ENCODE assay signal across 18 cellular contexts in genomic region chr9:75993434-75993833, GRCh38.
A peak's percentile ranks its signal among the peaks of the same experiment; 100 is the strongest.
DNase-seq lines count a peak whose midpoint lies in the region; ATAC-seq and TF ChIP-seq lines count a peak whose summit lies in the region.
"Had no signal": no experiment of that assay in that cellular context is flagged by ENCODE, and none has a peak within 500 bp of the region (broad histone marks: within the 10 kb centered on the region; RNA-seq: fewer than 3 reads in every experiment).

No MANE protein-coding gene starts in this region.

- H3K27ac ChIP-seq in RWPE2 (ENCODE audit: poor library complexity, severe bottlenecking) = peak overlapping the region; percentile 46
- H3K27ac ChIP-seq: heart left ventricle, HL-60, left ventricle myocardium inferior, SJCRH30 had no signal

- H3K4me1 Mint-ChIP-seq in T-cell = peaks cover 22 to 42% (median 36%) of the 10 kb centered on the region in 3 donors
- H3K4me1 Mint-ChIP-seq: stimulated activated memory B cell treated with anti-CD40 and anti-IgM and Interleukin-4, amounts not matched to agents 10 μg/mL and 1 μg/mL and 100 μg/mL, for 72 hours had no signal

- H3K36me3 Mint-ChIP-seq in T-cell = peaks cover 32% of the 10 kb centered on the region
- H3K36me3 Mint-ChIP-seq: stimulated activated memory B cell treated with anti-CD40 and anti-IgM and Interleukin-4, amounts not matched to agents 10 μg/mL and 1 μg/mL and 100 μg/mL, for 72 hours had no signal

- H3K27me3 Mint-ChIP-seq in T-cell = no peaks in the 10 kb centered on the region
- H3K27me3 Mint-ChIP-seq: stimulated activated memory B cell treated with anti-CD40 and anti-IgM and Interleukin-4, amounts not matched to agents 10 μg/mL and 1 μg/mL and 100 μg/mL, for 72 hours had no signal

- H3K9me3 Mint-ChIP-seq in T-cell = no peaks in the 10 kb centered on the region
- H3K9me3 Mint-ChIP-seq: nephron had no signal

- no peaks in the 10 kb centered on the region for H3K9me3 ChIP-seq in RWPE2 (ENCODE audit: severe bottlenecking)
- H3K9me3 ChIP-seq: heart left ventricle, left ventricle myocardium inferior had no signal

- no peaks in the 10 kb centered on the region for H3K36me3 ChIP-seq in RWPE2 (ENCODE audit: low read depth)
- H3K36me3 ChIP-seq: heart left ventricle, left ventricle myocardium inferior, SJCRH30 had no signal

- H3K27me3 ChIP-seq in RWPE2 (ENCODE audit: insufficient read depth, poor library complexity, severe bottlenecking) = no peaks in the 10 kb centered on the region
- H3K27me3 ChIP-seq: heart left ventricle, SJCRH30 had no signal

- no peak for TF ChIP-seq CTCF in RWPE2 (IDR thresholded peaks at IDR 0.05; ENCODE audit: poor library complexity, severe bottlenecking)
- TF ChIP-seq CTCF in fibroblast of mammary gland (conservative IDR thresholded peaks at IDR 0.05; ENCODE audit: control insufficient read depth, insufficient read depth, low read depth, low read length) = no peak
- no peak for TF ChIP-seq CTCF in retinal pigment epithelial cell (conservative IDR thresholded peaks at IDR 0.05; ENCODE audit: low read depth, low read length)

- DNase-seq in HCEC 1CT (peak; percentile 29), RWPE2 (ENCODE audit: low spot score) (no peak), fibroblast of mammary gland (ENCODE audit: low read depth) (peak; percentile 80), retinal pigment epithelial cell (ENCODE audit: low read depth) (peak; percentile 59), T-cell (no peak)
- no peak for DNase-seq in stimulated activated naive CD4-positive, alpha-beta T cell treated with Interleukin-2 at 50 U/mL for 16 hours (lab: John Stamatoyannopoulos, UW)
- DNase-seq: GOT3; heart left ventricle; left ventricle myocardium inferior; NCI-H2081 treated with DMSO at 0.1 percent for 48 hours; right cardiac atrium; stimulated activated CD4-positive, alpha-beta T cell treated with anti-CD3 and anti-CD28 coated beads, Interleukin-4, amount 100 ng/mL, for 24 hours had no signal

- peaks cover 29% of the 10 kb centered on the region for H3K4me1 ChIP-seq in RWPE2 (ENCODE audit: insufficient read depth, poor library complexity, severe bottlenecking)
- H3K4me1 ChIP-seq: left ventricle myocardium inferior had no signal

- H3K4me3 ChIP-seq in RWPE2 (ENCODE audit: severe bottlenecking) = no peak overlapping the region
- H3K4me3 ChIP-seq in fibroblast of mammary gland (ENCODE audit: control insufficient read depth, low read depth, low read length) = no peak overlapping the region
- H3K4me3 ChIP-seq in retinal pigment epithelial cell (ENCODE audit: low read length) = no peak overlapping the region
- H3K4me3 ChIP-seq: heart left ventricle, left ventricle myocardium inferior, SJCRH30 had no signal

- POLR2A ChIA-PET in T-cell (lab: Charles Lee) = no interaction called here

- no peak overlapping the region for H3K4me3 Mint-ChIP-seq in T-cell
- H3K4me3 Mint-ChIP-seq: CD14-positive monocyte; nephron; stimulated activated memory B cell treated with anti-CD40 and anti-IgM and Interleukin-4, amounts not matched to agents 10 μg/mL and 1 μg/mL and 100 μg/mL, for 72 hours had no signal

- peak; percentile 64 for ATAC-seq in RWPE2 (ENCODE audit: low read depth)
- ATAC-seq in GM18868 (IDR thresholded peaks at IDR 0.05; ENCODE audit: unreplicated experiment) = no peak
- ATAC-seq in T-cell (replicated peaks in 1 of 4) = no peak
- ATAC-seq: right cardiac atrium; stimulated activated memory B cell treated with anti-CD40 and anti-IgM and Interleukin-4, amounts not matched to agents 10 μg/mL and 1 μg/mL and 100 μg/mL, for 72 hours had no signal

- H3K27ac Mint-ChIP-seq in T-cell = no peak overlapping the region
- H3K27ac Mint-ChIP-seq: CD14-positive monocyte; nephron; stimulated activated memory B cell treated with anti-CD40 and anti-IgM and Interleukin-4, amounts not matched to agents 10 μg/mL and 1 μg/mL and 100 μg/mL, for 72 hours had no signal

- CTCF ChIA-PET in T-cell (lab: Charles Lee) = no interaction called here

Comparison
In these comparisons a context has a peak if more than half of its experiments do, and no peak if none do; other contexts are left out.
1. DNase-seq: peak in HCEC 1CT (single experiment), fibroblast of mammary gland (single experiment) and retinal pigment epithelial cell (single experiment); none in RWPE2 (single experiment), stimulated activated naive CD4-positive, alpha-beta T cell treated with Interleukin-2 at 50 U/mL for 16 hours (single experiment) and T-cell (0 of 34).